ENCODE assay signal across 13 cellular contexts in the genomic region with DNA sequence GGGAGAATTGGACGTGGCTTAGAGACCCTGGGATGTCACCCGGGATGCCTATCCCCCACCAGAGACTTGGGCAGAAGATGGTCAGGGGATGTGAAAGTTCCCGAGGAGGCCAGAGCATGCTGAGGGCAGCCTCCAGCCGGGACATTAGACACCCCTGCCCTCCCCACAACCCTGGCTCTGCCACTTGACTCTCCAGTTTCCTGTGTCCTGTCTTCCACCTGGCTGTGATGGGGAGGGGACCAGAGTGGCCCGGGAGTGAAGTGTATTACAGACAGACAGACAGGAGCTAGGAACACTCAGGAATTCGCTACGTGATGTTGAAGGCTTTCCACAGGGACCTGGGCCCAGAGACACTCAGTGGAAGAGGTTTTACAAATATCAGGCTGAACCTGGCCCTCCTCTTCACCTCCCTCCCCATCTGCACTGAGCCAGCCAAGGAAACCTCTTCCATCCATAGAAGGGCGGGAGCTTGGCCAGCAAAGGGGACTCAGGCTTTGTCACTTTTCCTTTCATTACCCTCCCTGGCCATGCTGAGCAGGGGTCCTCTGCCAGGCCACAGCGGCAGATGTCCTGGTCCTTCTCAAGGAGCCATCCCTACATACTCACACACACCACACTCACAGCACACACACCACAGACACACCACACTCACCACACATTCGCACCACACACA.
DNase-seq lines count a peak whose midpoint lies in the region; TF ChIP-seq lines count a peak whose summit lies in the region.
"Had no signal": no experiment of that assay in that cellular context is flagged by ENCODE, and none has a peak within 500 bp of the region (broad histone marks: within the 10 kb centered on the region; RNA-seq: fewer than 3 reads in every experiment).

No MANE protein-coding gene starts in this region.

- peak; percentile 40 for DNase-seq in Caki2 (ENCODE audit: low read depth)
- DNase-seq in GM12865 (ENCODE audit: low read depth) = peak; percentile 15
- peak; percentile 25 for DNase-seq in RKO (ENCODE audit: low spot score)
- peak; percentile 59 for DNase-seq in left kidney (ENCODE audit: low read depth, low spot score)
- no peak for DNase-seq in nephron progenitor cell
- no peak for DNase-seq in activated T-helper 1 cell treated with anti-CD3 and anti-CD28 coated beads, Interleukin-12 subunit alpha, Interleukin-12 subunit beta, Interleukin-2, Interleukin-4 antibody, amounts not matched to agents 30 ng/mL and 10 ng/mL and 1 ng/mL, durations not matched to agents 14 hours and 24 hours and 36 hours (ENCODE audit: low spot score)
- DNase-seq in vagina (ENCODE audit: extremely low spot score in 2 of 2) = no peak
- DNase-seq: Caco-2, NCI-H446 treated with DMSO at 0.1 percent for 48 hours, right cardiac atrium, upper lobe of left lung had no signal

- H3K9me3 Mint-ChIP-seq in nephron progenitor cell = peaks cover 10% of the 10 kb centered on the region
- no peaks in the 10 kb centered on the region for H3K9me3 Mint-ChIP-seq in activated T-helper 1 cell treated with anti-CD3 and anti-CD28 coated beads, Interleukin-12 subunit alpha, Interleukin-12 subunit beta, Interleukin-2, Interleukin-4 antibody, amounts not matched to agents 30 ng/mL and 10 ng/mL and 1 ng/mL, durations not matched to agents 14 hours and 24 hours and 36 hours

- no peaks in the 10 kb centered on the region for H3K36me3 ChIP-seq in vagina
- H3K36me3 ChIP-seq: ascending aorta, upper lobe of left lung had no signal

- H3K27me3 Mint-ChIP-seq in nephron progenitor cell (ENCODE audit: low read depth, poor library complexity) = no peaks in the 10 kb centered on the region
- H3K27me3 Mint-ChIP-seq in activated T-helper 1 cell treated with anti-CD3 and anti-CD28 coated beads, Interleukin-12 subunit alpha, Interleukin-12 subunit beta, Interleukin-2, Interleukin-4 antibody, amounts not matched to agents 30 ng/mL and 10 ng/mL and 1 ng/mL, durations not matched to agents 14 hours and 24 hours and 36 hours (ENCODE audit: insufficient read depth) = peaks cover 3% of the 10 kb centered on the region

- no peak for TF ChIP-seq POLR2A in vagina (IDR thresholded peaks at IDR 0.05)

- H3K27ac Mint-ChIP-seq in nephron progenitor cell = no peak overlapping the region
- no peak overlapping the region for H3K27ac Mint-ChIP-seq in activated T-helper 1 cell treated with anti-CD3 and anti-CD28 coated beads, Interleukin-12 subunit alpha, Interleukin-12 subunit beta, Interleukin-2, Interleukin-4 antibody, amounts not matched to agents 30 ng/mL and 10 ng/mL and 1 ng/mL, durations not matched to agents 14 hours and 24 hours and 36 hours
- H3K27ac Mint-ChIP-seq: mesothelial cell of epicardium had no signal

- peaks cover 6% of the 10 kb centered on the region for H3K36me3 Mint-ChIP-seq in nephron progenitor cell (ENCODE audit: low read depth)
- no peaks in the 10 kb centered on the region for H3K36me3 Mint-ChIP-seq in activated T-helper 1 cell treated with anti-CD3 and anti-CD28 coated beads, Interleukin-12 subunit alpha, Interleukin-12 subunit beta, Interleukin-2, Interleukin-4 antibody, amounts not matched to agents 30 ng/mL and 10 ng/mL and 1 ng/mL, durations not matched to agents 14 hours and 24 hours and 36 hours (ENCODE audit: low read depth)
- H3K36me3 Mint-ChIP-seq: mesothelial cell of epicardium had no signal

- H3K4me1 Mint-ChIP-seq in nephron progenitor cell = peaks cover 18% of the 10 kb centered on the region
- no peaks in the 10 kb centered on the region for H3K4me1 Mint-ChIP-seq in activated T-helper 1 cell treated with anti-CD3 and anti-CD28 coated beads, Interleukin-12 subunit alpha, Interleukin-12 subunit beta, Interleukin-2, Interleukin-4 antibody, amounts not matched to agents 30 ng/mL and 10 ng/mL and 1 ng/mL, durations not matched to agents 14 hours and 24 hours and 36 hours (ENCODE audit: low read depth)

- no peaks in the 10 kb centered on the region for H3K9me3 ChIP-seq in vagina
- H3K9me3 ChIP-seq: ascending aorta, Caco-2, upper lobe of left lung had no signal

- H3K4me3 Mint-ChIP-seq in nephron progenitor cell = no peak overlapping the region
- no peak overlapping the region for H3K4me3 Mint-ChIP-seq in activated T-helper 1 cell treated with anti-CD3 and anti-CD28 coated beads, Interleukin-12 subunit alpha, Interleukin-12 subunit beta, Interleukin-2, Interleukin-4 antibody, amounts not matched to agents 30 ng/mL and 10 ng/mL and 1 ng/mL, durations not matched to agents 14 hours and 24 hours and 36 hours
- H3K4me3 Mint-ChIP-seq: mesothelial cell of epicardium had no signal

- in situ Hi-C loops in Caki2 (cut with HindIII; ENCODE audit: low pct_unique_long_range_greater_than_20kb, low sequenced_read_pairs) = no loop called here

- peaks cover 21% of the 10 kb centered on the region for H3K4me1 ChIP-seq in vagina
- H3K4me1 ChIP-seq: ascending aorta, upper lobe of left lung had no signal

- no peaks in the 10 kb centered on the region for H3K27me3 ChIP-seq in vagina
- H3K27me3 ChIP-seq: ascending aorta, upper lobe of left lung had no signal

- intact Hi-C loops in activated T-helper 1 cell treated with anti-CD3 and anti-CD28 coated beads, Interleukin-12 subunit alpha, Interleukin-12 subunit beta, Interleukin-2, Interleukin-4 antibody, amounts not matched to agents 30 ng/mL and 10 ng/mL and 1 ng/mL, durations not matched to agents 14 hours and 24 hours and 36 hours (cut with micrococcal nuclease) = no loop called here
- intact Hi-C loops in vagina (cut with DNase I) = no loop called here

- no peak overlapping the region for H3K27ac ChIP-seq in vagina
- H3K27ac ChIP-seq: ascending aorta, upper lobe of left lung had no signal

- TF ChIP-seq CTCF in GM12865 (IDR thresholded peaks at IDR 0.05; ENCODE audit: insufficient read depth, low read depth, low read length, missing control alignments) (no peak), nephron progenitor cell (IDR thresholded peaks at IDR 0.05) (no peak), vagina (IDR thresholded peaks at IDR 0.05) (no peak)

- no peak overlapping the region for H3K4me3 ChIP-seq in GM12865 (ENCODE audit: low read depth, low read length)
- H3K4me3 ChIP-seq in vagina = no peak overlapping the region
- H3K4me3 ChIP-seq: ascending aorta, upper lobe of left lung had no signal

Comparison
In these comparisons a context has a peak if more than half of its experiments do, and no peak if none do; other contexts are left out.
1. DNase-seq: peak in Caki2 (single experiment), GM12865 (single experiment), RKO (single experiment) and left kidney (single experiment); none in nephron progenitor cell (single experiment), activated T-helper 1 cell treated with anti-CD3 and anti-CD28 coated beads, Interleukin-12 subunit alpha, Interleukin-12 subunit beta, Interleukin-2, Interleukin-4 antibody, amounts not matched to agents 30 ng/mL and 10 ng/mL and 1 ng/mL, durations not matched to agents 14 hours and 24 hours and 36 hours (single experiment) and vagina (0 of 2).